Comparison of ENCODE assay signal across 1 cellular context in genomic region chr13:43908156-43909126, GRCh38.
TF ChIP-seq lines count a peak whose summit lies in the region.

No MANE protein-coding gene starts in this region.

TF ChIP-seq in GM23338, 12 proteins besides CTCF, POLR2A, EP300 and RAD21 (continued from another document):
- TF ChIP-seq ZNF462 (CRISPR knock-in tag; IDR thresholded peaks at IDR 0.05) (no peak), NANOG (IDR thresholded peaks at IDR 0.05; ENCODE audit: borderline replicate concordance) (no peak), ZNF114 (CRISPR knock-in tag; IDR thresholded peaks at IDR 0.05) (no peak), POLR2AphosphoS5 (IDR thresholded peaks at IDR 0.05; ENCODE audit: low read depth) (no peak), EZH2phosphoT487 (IDR thresholded peaks at IDR 0.05; ENCODE audit: unreplicated experiment) (no peak)
